ENCODE assay signal across 20 cellular contexts in genomic region chr7:99006739-99007424, GRCh38.
"Had no signal": no experiment of that assay in that cellular context is flagged by ENCODE, and none has a peak within 500 bp of the region (broad histone marks: within the 10 kb centered on the region; RNA-seq: fewer than 3 reads in every experiment).

No MANE protein-coding gene starts in this region.

- DNase-seq: activated CD4-positive, alpha-beta T cell treated with anti-CD3 and anti-CD28 coated beads for 1 hour; activated CD8-positive, alpha-beta T cell treated with anti-CD3 and anti-CD28 coated beads for 36 hours; activated effector memory CD4-positive, alpha-beta T cell treated with anti-CD3 and anti-CD28 coated beads, Interleukin-2, amount 50 U/mL, for 16 hours; activated T-cell treated with anti-CD3 and anti-CD28 coated beads for 4 hours; brain microvascular endothelial cell; cerebellar nuclear complex; dermis blood vessel endothelial cell; esophagus squamous epithelium; foreskin fibroblast; left ventricle myocardium superior; mesendoderm; stimulated activated CD4-positive, alpha-beta T cell treated with anti-CD3 and anti-CD28 coated beads, Interleukin-15, amount 100 ng/mL, for 24 hours; stimulated activated CD4-positive, alpha-beta T cell treated with anti-CD3 and anti-CD28 coated beads, Interleukin-4, amount 100 ng/mL, for 4 hours; T-helper 9 cell had no signal

- H3K27me3 ChIP-seq: brain microvascular endothelial cell, esophagus squamous epithelium, pancreas, SJSA1, tibial artery had no signal

- H3K27ac ChIP-seq: brain microvascular endothelial cell, esophagus squamous epithelium, pancreas, SJSA1, tibial artery had no signal

- FAIRE-seq: endometrium, keratinocyte, pancreas had no signal

- ATAC-seq: activated CD8-positive, alpha-beta T cell treated with anti-CD3 and anti-CD28 coated beads for 36 hours; activated naive CD4-positive, alpha-beta T cell treated with anti-CD3 and anti-CD28 coated beads, Interleukin-2, amount 50 U/mL, for 72 hours; left ventricle myocardium superior; pancreas had no signal

- H3K9me3 ChIP-seq: esophagus squamous epithelium, pancreas, SJSA1, tibial artery had no signal

- H3K4me3 ChIP-seq: esophagus squamous epithelium, pancreas, SJSA1, tibial artery had no signal

- H3K4me1 ChIP-seq: esophagus squamous epithelium, pancreas, tibial artery had no signal
